In the genomic region with DNA sequence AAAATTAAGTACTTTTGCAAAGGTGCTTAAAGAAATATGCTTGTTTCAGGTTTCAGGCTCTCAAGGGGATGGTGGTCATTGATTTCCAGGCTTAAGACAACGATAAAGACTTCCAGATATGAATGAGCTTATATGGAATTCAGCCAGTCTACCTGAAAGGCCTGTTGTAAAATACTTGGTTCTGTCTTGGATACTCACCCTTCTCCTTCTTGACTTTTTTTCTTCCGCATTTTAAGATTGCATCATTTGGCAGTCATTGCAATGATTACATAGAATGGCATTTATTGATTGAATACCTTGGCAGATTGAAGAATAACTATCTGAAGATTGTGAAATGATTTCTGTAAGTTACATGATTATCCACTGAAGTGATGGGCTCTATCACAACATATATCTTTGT, we compare ENCODE assay signal across 15 cellular contexts.
DNase-seq lines count a peak whose midpoint lies in the region; ATAC-seq, FAIRE-seq and TF ChIP-seq lines count a peak whose summit lies in the region.
"Had no signal": no experiment of that assay in that cellular context is flagged by ENCODE, and none has a peak within 500 bp of the region (broad histone marks: within the 10 kb centered on the region; RNA-seq: fewer than 3 reads in every experiment).

No MANE protein-coding gene starts in this region.

- H3K4me1 ChIP-seq in mammary epithelial cell (ENCODE audit: insufficient read depth, low read length): peaks cover 50% of the 10 kb centered on the region
- H3K4me1 ChIP-seq: ascending aorta, psoas muscle had no signal

- H3K9me3 ChIP-seq in mammary epithelial cell (replicated peaks; ENCODE audit: insufficient read depth, low read length): peaks cover 2% of the 10 kb centered on the region
- H3K9me3 ChIP-seq: ascending aorta, psoas muscle had no signal

- ATAC-seq in left lobe of liver (peak; percentile 26), HG02588 (IDR thresholded peaks at IDR 0.05; ENCODE audit: unreplicated experiment) (no peak)
- ATAC-seq: psoas muscle had no signal

- in situ Hi-C loops in mammary epithelial cell (cut with MboI; ENCODE audit: low sequenced_read_pairs in 2 of 2): no loop called here

- FAIRE-seq in urothelium cell line (lab: Jason Lieb, UNC): no peak

- no peaks in the 10 kb centered on the region for H3K27me3 ChIP-seq in mammary epithelial cell (ENCODE audit: insufficient read depth, low read length)
- H3K27me3 ChIP-seq: ascending aorta had no signal

- H3K27ac ChIP-seq in mammary epithelial cell (ENCODE audit: insufficient read depth, low read depth, low read length): peak overlapping the region; percentile 91
- H3K27ac ChIP-seq: ascending aorta, psoas muscle had no signal

- H4K20me1 ChIP-seq in mammary epithelial cell (ENCODE audit: insufficient read depth, low read length): no peaks in the 10 kb centered on the region

- H3K79me2 ChIP-seq in mammary epithelial cell (ENCODE audit: insufficient read depth, low read length): no peaks in the 10 kb centered on the region

- peak overlapping the region; percentile 27 for H3K4me2 ChIP-seq in mammary epithelial cell (ENCODE audit: insufficient read depth, low read depth, low read length)

- H3K27me3 Mint-ChIP-seq in Calu3 (ENCODE audit: unreplicated experiment): no peaks in the 10 kb centered on the region

- H3K4me3 Mint-ChIP-seq in Calu3 (ENCODE audit: low read depth, unreplicated experiment): no peak overlapping the region

- no peaks in the 10 kb centered on the region for H3K36me3 ChIP-seq in mammary epithelial cell (ENCODE audit: insufficient read depth, low read length)
- H3K36me3 ChIP-seq: ascending aorta had no signal

- no peak overlapping the region for H3K4me3 ChIP-seq in mammary epithelial cell (replicated peaks in 1 of 3; ENCODE audit: insufficient read depth in 1 of 3, low read depth in 2 of 3, low read length in 3 of 3)
- H3K4me3 ChIP-seq: ascending aorta, psoas muscle had no signal

- TF ChIP-seq CTCF in Calu3 (IDR thresholded peaks at IDR 0.05; ENCODE audit: unreplicated experiment): no peak
- no peak for TF ChIP-seq CTCF in mammary epithelial cell (conservative IDR thresholded peaks at IDR 0.05 in 1 of 2, IDR thresholded peaks at IDR 0.05 in 1 of 2; ENCODE audit: extremely low read depth in 1 of 2, insufficient read depth in 1 of 2, low read depth in 1 of 2, low read length in 2 of 2)

- H3K4me1 Mint-ChIP-seq in Calu3 (ENCODE audit: low read depth, unreplicated experiment): peaks cover 90% of the 10 kb centered on the region

- H2AFZ ChIP-seq in mammary epithelial cell (ENCODE audit: low read depth, low read length): no peak overlapping the region

- peaks cover 10% of the 10 kb centered on the region for H3K9me3 Mint-ChIP-seq in Calu3 (ENCODE audit: low read depth, unreplicated experiment)

- peak overlapping the region; percentile 96 for H3K27ac Mint-ChIP-seq in Calu3 (ENCODE audit: unreplicated experiment)

- DNase-seq in Calu3: peak; percentile 55
- DNase-seq in NOMO-1 treated with DMSO at 0.1 percent for 48 hours (lab: John Stamatoyannopoulos, UW; ENCODE audit: unreplicated experiment): peak; percentile 33
- peak; percentile 84 for DNase-seq in mammary epithelial cell
- no peak for DNase-seq in left lobe of liver (ENCODE audit: low spot score)
- no peak for DNase-seq in stimulated activated CD4-positive, alpha-beta T cell treated with anti-CD3 and anti-CD28 coated beads, Interleukin-2, amount 100 ng/mL, for 48 hours
- no peak for DNase-seq in T-helper 9 cell
- DNase-seq in urothelium cell line (ENCODE audit: low spot score): no peak
- DNase-seq: activated CD4-positive, alpha-beta T cell treated with anti-CD3 and anti-CD28 coated beads, Interleukin-2, amount 50 U/mL, for 48 hours; glutamatergic neuron; H7; NCI-H1930; psoas muscle; SHP77 treated with DMSO at 0.1 percent for 48 hours had no signal

- intact Hi-C loops in Calu3 (cut with micrococcal nuclease; ENCODE audit: unreplicated experiment) (loop anchor here (1.0 to 5.0 kb wide), 8 partner anchors 21 to 697 kb away; partner anchors contain the start of gene INHBA), mammary epithelial cell (cut with micrococcal nuclease) (loop anchor here (1.0 to 10.0 kb wide), 5 partner anchors 23 to 682 kb away; no protein-coding TSS in a partner anchor)

- BruUV-seq in Calu3 (replicated peaks; lab: Mats Ljungman, UMichigan): TSS peak; percentile 74
- no TSS peak for BruUV-seq in mammary epithelial cell (replicated peaks; lab: Mats Ljungman, UMichigan)

- WGBS in mammary epithelial cell (ENCODE audit: low coverage, missing lambda C conversion rate): 0% methylated on average over 2 of the region's 2 CpGs

- dilution Hi-C loops in mammary epithelial cell (cut with HindIII; ENCODE audit: low sequenced_read_pairs): loop anchor here (5.0 kb wide), 2 partner anchors 49 to 84 kb away; no protein-coding TSS in a partner anchor

- peaks cover 18% of the 10 kb centered on the region for H3K36me3 Mint-ChIP-seq in Calu3 (ENCODE audit: insufficient read depth, unreplicated experiment)

- peak overlapping the region; percentile 30 for H3K9ac ChIP-seq in mammary epithelial cell (ENCODE audit: insufficient read depth, low read length)

- CTCF ChIA-PET in Calu3 (lab: Charles Lee): interaction anchor here (0.6 to 1.8 kb wide), 14 partner anchors 21 to 726 kb away, joined by 3 to 10 read pairs (median 4); partner anchors contain the start of gene INHBA
- CTCF ChIA-PET in mammary epithelial cell (lab: Charles Lee; ENCODE audit: low non-redundant PET): interaction anchor here (0.6 kb wide), 1 partner anchor 604 kb away, joined by 5 read pairs; no protein-coding TSS in a partner anchor

Comparison
In these comparisons a context has a peak if more than half of its experiments do, and no peak if none do; other contexts are left out.
1. DNase-seq: peak in Calu3 (single experiment), NOMO-1 treated with DMSO at 0.1 percent for 48 hours (single experiment) and mammary epithelial cell (single experiment); none in left lobe of liver (single experiment), stimulated activated CD4-positive, alpha-beta T cell treated with anti-CD3 and anti-CD28 coated beads, Interleukin-2, amount 100 ng/mL, for 48 hours (0 of 2), T-helper 9 cell (single experiment) and urothelium cell line (single experiment).